8 cellular contexts compared by ENCODE assay signal in the genomic region with DNA sequence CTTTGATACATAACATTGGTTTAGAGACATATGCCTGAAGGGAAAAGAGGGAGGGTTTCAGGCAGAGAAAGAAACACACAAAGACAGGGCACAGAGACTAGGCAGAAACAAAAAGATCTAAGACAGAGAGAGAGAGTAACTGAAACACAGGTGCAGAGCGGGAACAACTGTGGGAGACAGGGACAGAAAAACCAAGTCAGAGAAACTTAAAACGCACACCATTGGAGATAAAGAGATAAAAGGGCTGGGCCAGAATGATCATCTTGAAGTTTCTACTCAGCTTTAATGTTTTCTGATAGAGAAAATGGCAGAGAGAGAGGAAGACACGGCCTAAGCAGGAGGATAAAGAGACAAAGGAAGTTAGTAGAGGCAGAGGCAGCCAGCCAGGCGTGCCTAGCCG. TPM values are rescaled to one million over a fixed set of nuclear protein-coding genes. Genes with fewer than 3 reads are reported as not detected.
DNase-seq lines count a peak whose midpoint lies in the region; ATAC-seq and TF ChIP-seq lines count a peak whose summit lies in the region.

No MANE protein-coding gene starts in this region.

- DNase-seq in AG10803 (ENCODE audit: low read depth) (no peak), MCF 10A (ENCODE audit: unreplicated experiment) (no peak), naive B cell (no peak), NCI-H1694 treated with DMSO at 0.1 percent for 48 hours (lab: John Stamatoyannopoulos, UW) (no peak), kidney glomerular epithelial cell (lab: John Stamatoyannopoulos, UW) (no peak), dedifferentiated amniotic fluid mesenchymal stem cell (ENCODE audit: extremely low spot score) (no peak)

- H3K27ac Mint-ChIP-seq in MCF 10A (ENCODE audit: low read depth, unreplicated experiment) (no peak overlapping the region), naive B cell (peak overlapping the region in 5 of 6 donors; percentile 10 to 96 (median 69))

- TF ChIP-seq CTCF in AG10803 (conservative IDR thresholded peaks at IDR 0.05; ENCODE audit: low read length) (no peak), MCF 10A (IDR thresholded peaks at IDR 0.05; ENCODE audit: unreplicated experiment) (no peak)

- H3K4me3 Mint-ChIP-seq in MCF 10A (ENCODE audit: unreplicated experiment) (peak overlapping the region; percentile 61), naive B cell (peak overlapping the region; percentile 79 to 96 (median 86))

- CTCF ChIA-PET in MCF 10A (lab: Yijun Ruan, JAX), result interaction anchor here (0.6 to 5.3 kb wide), 38 partner anchors 8 to 1685 kb away, joined by 3 to 43 read pairs (median 4); partner anchors contain the start of genes TSPO2 and UNC5CL

- POLR2A ChIA-PET in MCF 10A (lab: Yijun Ruan, JAX), result interaction anchor here (1.3 kb wide), 1 partner anchor 9 kb away, joined by 6 read pairs; no protein-coding TSS in a partner anchor

- intact Hi-C loops in MCF 10A (cut with micrococcal nuclease), result loop anchor here (1.0 to 10.0 kb wide), 2 partner anchors 132 to 1652 kb away; no protein-coding TSS in a partner anchor

- peaks cover 33% of the 10 kb centered on the region for H3K4me1 Mint-ChIP-seq in MCF 10A (ENCODE audit: insufficient read depth, unreplicated experiment)
- peaks cover 23 to 29% (median 25%) of the 10 kb centered on the region in 3 donors for H3K4me1 Mint-ChIP-seq in naive B cell

- H3K36me3 Mint-ChIP-seq in MCF 10A (ENCODE audit: insufficient read depth, unreplicated experiment), result no peaks in the 10 kb centered on the region
- no peaks in the 10 kb centered on the region for H3K36me3 Mint-ChIP-seq in naive B cell

- ATAC-seq in HG03521 (IDR thresholded peaks at IDR 0.05; ENCODE audit: unreplicated experiment), result peak; percentile 4
- no peak for ATAC-seq in naive B cell (ENCODE audit: low read depth in 2 of 2)
- no peak for ATAC-seq in GM21619 (IDR thresholded peaks at IDR 0.05; ENCODE audit: unreplicated experiment)

- H3K9me3 Mint-ChIP-seq in MCF 10A (ENCODE audit: unreplicated experiment), result no peaks in the 10 kb centered on the region
- no peaks in the 10 kb centered on the region for H3K9me3 Mint-ChIP-seq in naive B cell

- BruUV-seq in MCF 10A (replicated peaks; lab: Mats Ljungman, UMichigan), result no TSS peak

- no peaks in the 10 kb centered on the region for H3K27me3 Mint-ChIP-seq in MCF 10A (ENCODE audit: insufficient read depth, unreplicated experiment)
- no peaks in the 10 kb centered on the region for H3K27me3 Mint-ChIP-seq in naive B cell

- H3K4me3 ChIP-seq in AG10803 (ENCODE audit: low read length), result peak overlapping the region; percentile 15

RNA-seq across cellular contexts. Expression of gene UNC5CL, which starts 11.8 kb away (rescaled TPM):
- total RNA-seq in MCF 10A (2022), result 0.19 and 0.59 TPM in 2 replicates
- polyA plus RNA-seq in naive B cell (ENCODE audit: low read depth in 6 of 6), result under 1 TPM in 4 of 6 donors, not detected in 2; 0.47 to 0.58 (median 0.49) TPM

RNA-seq across cellular contexts. Expression of gene TSPO2, which starts 15.0 kb away (rescaled TPM):
- total RNA-seq in MCF 10A (2022), result not detected in 2 replicates
- not detected for polyA plus RNA-seq in naive B cell (ENCODE audit: low read depth in 6 of 6)

RNA-seq across cellular contexts. Expression of gene APOBEC2, which starts 25.8 kb away (rescaled TPM):
- not detected in 2 replicates for total RNA-seq in MCF 10A (2022)
- 1 to 10 TPM in 1 of 6 donors, under 1 TPM in 4, not detected in 1; 0.64 to 1.0 (median 0.85) TPM for polyA plus RNA-seq in naive B cell (ENCODE audit: low read depth in 6 of 6)

RNA-seq across cellular contexts. Expression of gene OARD1, which starts 44.9 kb away (rescaled TPM):
- 28.0 and 35.2 TPM in 2 replicates for total RNA-seq in MCF 10A (2022)
- 10 to 100 TPM; 45.8 to 70.6 (median 62.6) TPM for polyA plus RNA-seq in naive B cell (ENCODE audit: low read depth in 6 of 6)

RNA-seq across cellular contexts. Expression of gene NFYA, which starts 45.5 kb away (rescaled TPM):
- total RNA-seq in MCF 10A (2022), result 41.5 and 42.1 TPM in 2 replicates
- 10 to 100 TPM; 23.0 to 47.1 (median 28.9) TPM for polyA plus RNA-seq in naive B cell (ENCODE audit: low read depth in 6 of 6)
